8 cellular contexts compared by ENCODE assay signal in the genomic region with DNA sequence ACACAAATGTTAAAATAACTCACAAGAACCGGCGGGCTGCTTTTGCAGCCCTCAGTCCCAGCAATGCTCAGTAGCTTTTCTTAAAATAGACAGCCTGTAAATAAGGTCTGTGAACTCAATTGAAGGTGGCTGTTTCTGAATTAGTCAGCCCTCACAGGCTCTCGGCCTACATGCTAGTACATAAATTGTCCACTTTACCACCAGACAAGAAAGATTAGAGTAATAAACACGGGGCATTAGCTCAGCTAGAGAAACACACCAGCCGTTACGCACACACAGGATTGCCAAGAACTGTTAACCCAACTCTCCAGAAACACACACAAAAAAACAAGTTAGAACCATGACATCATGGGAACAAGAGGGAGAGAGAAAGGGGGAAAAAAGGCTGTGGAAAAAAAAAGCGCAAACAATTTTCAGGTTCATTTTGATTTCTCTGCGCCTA.
DNase-seq lines count a peak whose midpoint lies in the region; ATAC-seq, FAIRE-seq and TF ChIP-seq lines count a peak whose summit lies in the region.

No MANE protein-coding gene starts in this region.

- no peak for TF ChIP-seq EP300 in HepG2 (IDR thresholded peaks at IDR 0.05; ENCODE audit: low read depth in 2 of 2, low read length in 2 of 2)
- no peak for TF ChIP-seq EP300 in HepG2 (CRISPR knock-in tag; IDR thresholded peaks at IDR 0.05; ENCODE audit: borderline replicate concordance)

- no peak overlapping the region for H3K9ac ChIP-seq in HepG2 (ENCODE audit: insufficient read depth, low read depth, low read length)

- in situ Hi-C loops in HepG2 (cut with HindIII; ENCODE audit: extremely low pct_ligation_motif_present, low pct_unique_long_range_greater_than_20kb) = no loop called here

- ATAC-seq in GM18870 (IDR thresholded peaks at IDR 0.05; ENCODE audit: unreplicated experiment) (peak; percentile 99), HG02678 (IDR thresholded peaks at IDR 0.05; ENCODE audit: unreplicated experiment) (peak; percentile 95), HepG2 (no peak)

- no peaks in the 10 kb centered on the region for H3K79me2 ChIP-seq in OCI-LY7 (ENCODE audit: insufficient read depth, low read depth, low read length)
- no peaks in the 10 kb centered on the region for H3K79me2 ChIP-seq in HepG2 (ENCODE audit: insufficient read depth, low read length)

- no peaks in the 10 kb centered on the region for H3K9me3 ChIP-seq in OCI-LY7 (ENCODE audit: low read length)
- H3K9me3 ChIP-seq in HepG2 (ENCODE audit: low read length) = no peaks in the 10 kb centered on the region
- no peaks in the 10 kb centered on the region for H3K9me3 ChIP-seq in uterus

- peak overlapping the region; percentile 69 for H2AFZ ChIP-seq in OCI-LY7 (ENCODE audit: low read length)
- H2AFZ ChIP-seq in HepG2 (ENCODE audit: low read length) = no peak overlapping the region

- CTCF ChIA-PET in OCI-LY7 (lab: Charles Lee; ENCODE audit: unreplicated experiment) (no interaction called here), HepG2 (lab: Yijun Ruan, JAX; ENCODE audit: low intra/inter-chr PET ratio, low total read pairs) (no interaction called here)

- FAIRE-seq in HepG2 (lab: Jason Lieb, UNC) = no peak

- H3K9me2 ChIP-seq in OCI-LY7 (ENCODE audit: insufficient read depth, low read length) = no peaks in the 10 kb centered on the region

- H3K4me3 ChIP-seq in OCI-LY7 (ENCODE audit: low read depth, low read length, poor library complexity, severe bottlenecking) (peak overlapping the region; percentile 12), HepG2 (replicated peaks in 1 of 3; ENCODE audit: insufficient read depth in 1 of 3, low read depth in 2 of 3, low read length in 3 of 3) (no peak overlapping the region), uterus (no peak overlapping the region)

- H3K27me3 ChIP-seq in HepG2 (ENCODE audit: control insufficient read depth in 1 of 2, insufficient read depth in 2 of 2, low read length in 2 of 2) (0 out of 5 replicates have a peak, but pooled peaks cover 0 to 3% of the 10 kb centered on the region in 2 experiments), uterus (no peaks in the 10 kb centered on the region)

- H3K4me2 ChIP-seq in OCI-LY7 (ENCODE audit: low read length) (peak overlapping the region; percentile 56), HepG2 (ENCODE audit: low read depth, low read length) (no peak overlapping the region)

- no peaks in the 10 kb centered on the region for H4K20me1 ChIP-seq in OCI-LY7 (ENCODE audit: insufficient read depth, low read length)
- H4K20me1 ChIP-seq in HepG2 (ENCODE audit: insufficient read depth, low read length) = no peaks in the 10 kb centered on the region

- H3K27ac ChIP-seq in OCI-LY7 (ENCODE audit: low read depth, low read length, poor library complexity, severe bottlenecking) (no peak overlapping the region), HepG2 (ENCODE audit: extremely low read length, insufficient read depth, low read length) (no peak overlapping the region), uterus (peak overlapping the region; percentile 63 to 64)

- no peak for TF ChIP-seq POLR2A in HepG2 (IDR thresholded peaks at IDR 0.05; ENCODE audit: insufficient read depth in 1 of 2, low read depth in 2 of 2, low read length in 2 of 2)
- no peak for TF ChIP-seq POLR2A in uterus (IDR thresholded peaks at IDR 0.05)

- BruUV-seq in OCI-LY7 (replicated peaks; lab: Mats Ljungman, UMichigan) (no TSS peak), HepG2 (replicated peaks; lab: Mats Ljungman, UMichigan) (no TSS peak)

- WGBS in HepG2 (ENCODE audit: low lambda C conversion rate) = 41% methylated on average over 8 of the region's 8 CpGs

- H3K4me1 ChIP-seq in OCI-LY7 (ENCODE audit: insufficient read depth, low read length, poor library complexity, severe bottlenecking) (peaks cover 22% of the 10 kb centered on the region), HepG2 (ENCODE audit: insufficient read depth, low read length) (peaks cover 8% of the 10 kb centered on the region; the same call in 1 of the 2 replicates), uterus (no peaks in the 10 kb centered on the region)

- no peak for TF ChIP-seq CTCF in OCI-LY7 (conservative IDR thresholded peaks at IDR 0.05; ENCODE audit: low read length)
- no peak for TF ChIP-seq CTCF in HepG2 (CRISPR knock-in tag; IDR thresholded peaks at IDR 0.05)
- no peak for TF ChIP-seq CTCF in uterus (IDR thresholded peaks at IDR 0.05)

- DNase-seq in OCI-LY7 (ENCODE audit: low spot score) (peak; percentile 29), HepG2 (ENCODE audit: low spot score) (no peak), uterus (peak; percentile 55 to 71), NCI-H2029 (lab: John Stamatoyannopoulos, UW) (no peak), HuH-7 (ENCODE audit: low spot score) (no peak)
- DNase-seq in activated CD8-positive, alpha-beta memory T cell treated with anti-CD3 and anti-CD28 coated beads, Interleukin-2, amount 50 U/mL, for 4 hours = no peak

- intact Hi-C loops in OCI-LY7 (cut with micrococcal nuclease; ENCODE audit: unreplicated experiment) = no loop called here
- intact Hi-C loops in HepG2 (cut with micrococcal nuclease; ENCODE audit: unreplicated experiment) = no loop called here
- intact Hi-C loops in uterus (cut with DNase I; ENCODE audit: low total_unique reads) = no loop called here

- POLR2A ChIA-PET in OCI-LY7 (lab: Charles Lee) (interaction anchor here (0.6 to 1.1 kb wide), 6 partner anchors 8 to 1236 kb away, joined by 3 to 4 read pairs (median 3); no protein-coding TSS in a partner anchor), HepG2 (lab: Yijun Ruan, JAX) (no interaction called here)

- no peak for TF ChIP-seq RAD21 in HepG2 (CRISPR knock-in tag; IDR thresholded peaks at IDR 0.05)

- no peaks in the 10 kb centered on the region for H3K36me3 ChIP-seq in OCI-LY7 (ENCODE audit: insufficient read depth, low read length)
- H3K36me3 ChIP-seq in HepG2 (replicated peaks in 1 of 2; ENCODE audit: control insufficient read depth in 1 of 2, insufficient read depth in 2 of 2, low read length in 2 of 2) = no peaks in the 10 kb centered on the region
- no peaks in the 10 kb centered on the region for H3K36me3 ChIP-seq in uterus

TF ChIP-seq in HepG2, 621 proteins besides CTCF, POLR2A, EP300 and RAD21:
- TF ChIP-seq ATF7 (IDR thresholded peaks at IDR 0.05) (peak; percentile 41), ATF7 (CRISPR knock-in tag; IDR thresholded peaks at IDR 0.05) (no peak), FOXO1 (CRISPR knock-in tag; IDR thresholded peaks at IDR 0.05) (no peak), RORA (CRISPR knock-in tag; IDR thresholded peaks at IDR 0.05) (no peak), ZNF747 (CRISPR knock-in tag; IDR thresholded peaks at IDR 0.05; ENCODE audit: borderline replicate concordance) (no peak)
- TF ChIP-seq, protein P1, sequence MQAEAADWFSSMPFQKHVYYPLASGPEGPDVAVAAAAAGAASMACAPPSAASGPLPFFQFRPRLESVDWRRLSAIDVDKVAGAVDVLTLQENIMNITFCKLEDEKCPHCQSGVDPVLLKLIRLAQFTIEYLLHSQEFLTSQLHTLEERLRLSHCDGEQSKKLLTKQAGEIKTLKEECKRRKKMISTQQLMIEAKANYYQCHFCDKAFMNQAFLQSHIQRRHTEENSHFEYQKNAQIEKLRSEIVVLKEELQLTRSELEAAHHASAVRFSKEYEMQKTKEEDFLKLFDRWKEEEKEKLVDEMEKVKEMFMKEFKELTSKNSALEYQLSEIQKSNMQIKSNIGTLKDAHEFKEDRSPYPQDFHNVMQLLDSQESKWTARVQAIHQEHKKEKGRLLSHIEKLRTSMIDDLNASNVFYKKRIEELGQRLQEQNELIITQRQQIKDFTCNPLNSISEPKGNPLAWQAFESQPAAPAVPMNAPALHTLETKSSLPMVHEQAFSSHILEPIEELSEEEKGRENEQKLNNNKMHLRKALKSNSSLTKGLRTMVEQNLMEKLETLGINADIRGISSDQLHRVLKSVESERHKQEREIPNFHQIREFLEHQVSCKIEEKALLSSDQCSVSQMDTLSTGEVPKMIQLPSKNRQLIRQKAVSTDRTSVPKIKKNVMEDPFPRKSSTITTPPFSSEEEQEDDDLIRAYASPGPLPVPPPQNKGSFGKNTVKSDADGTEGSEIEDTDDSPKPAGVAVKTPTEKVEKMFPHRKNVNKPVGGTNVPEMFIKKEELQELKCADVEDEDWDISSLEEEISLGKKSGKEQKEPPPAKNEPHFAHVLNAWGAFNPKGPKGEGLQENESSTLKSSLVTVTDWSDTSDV (CRISPR knock-in tag; IDR thresholded peaks at IDR 0.05) = no peak

Comparison
In these comparisons a context has a peak if more than half of its experiments do, and no peak if none do; other contexts are left out.
1. DNase-seq: peak in OCI-LY7 (single experiment) and uterus (2 of 2); none in HepG2 (single experiment), NCI-H2029 (single experiment), activated CD8-positive, alpha-beta memory T cell treated with anti-CD3 and anti-CD28 coated beads, Interleukin-2, amount 50 U/mL, for 4 hours (single experiment) and HuH-7 (single experiment).
2. H3K27ac ChIP-seq: peak in uterus (2 of 2); none in OCI-LY7 (single experiment) and HepG2 (single experiment).